ENCODE assay signal across 19 cellular contexts in the genomic region with DNA sequence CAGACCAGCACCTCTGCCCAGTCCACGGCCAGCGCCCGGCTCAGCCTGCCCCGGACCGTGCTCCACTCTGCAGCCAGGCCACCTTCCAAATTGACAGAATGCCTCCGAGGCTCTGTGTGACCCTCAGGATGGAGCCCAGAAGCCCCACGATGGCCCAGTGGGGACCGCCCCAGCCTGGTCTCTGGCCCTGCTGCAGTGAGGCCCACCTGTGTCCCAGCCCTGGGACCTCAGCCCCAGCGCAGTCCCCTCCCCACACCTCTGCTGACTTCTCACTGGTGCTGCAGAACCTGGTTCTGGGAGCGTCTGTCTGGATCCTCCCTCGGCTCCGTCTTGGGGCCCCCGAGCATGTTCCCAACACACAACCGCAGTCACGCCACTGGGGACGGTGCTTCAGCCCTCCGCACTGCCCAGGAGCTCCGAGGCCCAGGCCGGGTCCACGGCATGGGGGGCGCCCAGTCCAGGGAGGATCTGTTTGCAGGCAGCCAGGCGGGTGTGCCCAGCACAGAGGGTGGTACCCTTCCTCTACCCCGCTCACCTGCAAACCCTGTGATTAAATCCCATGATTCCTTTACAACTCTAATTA.
"Had no signal": no experiment of that assay in that cellular context is flagged by ENCODE, and none has a peak within 500 bp of the region (broad histone marks: within the 10 kb centered on the region; RNA-seq: fewer than 3 reads in every experiment).

No MANE protein-coding gene starts in this region.

- H3K4me1 ChIP-seq: parathyroid adenoma had no signal

- H3K9me3 ChIP-seq: esophagus squamous epithelium, gastrocnemius medialis, thoracic aorta had no signal

- H3K27ac ChIP-seq: coronary artery, esophagus squamous epithelium, gastrocnemius medialis, parathyroid adenoma, thoracic aorta had no signal

- H3K36me3 ChIP-seq: esophagus squamous epithelium, gastrocnemius medialis, thoracic aorta had no signal

- DNase-seq: activated CD4-positive, alpha-beta memory T cell treated with anti-CD3 and anti-CD28 coated beads for 36 hours; activated CD4-positive, alpha-beta T cell treated with anti-CD3 and anti-CD28 coated beads for 36 hours; activated naive CD4-positive, alpha-beta T cell treated with anti-CD3 and anti-CD28 coated beads for 36 hours; activated naive CD8-positive, alpha-beta T cell treated with anti-CD3 and anti-CD28 coated beads, Interleukin-2, amount 10 ng/mL, durations not matched to agents 7 days and 5 days; activated T-cell treated with anti-CD3 and anti-CD28 coated beads, Interleukin-2, amount 50 U/mL, for 48 hours; amygdala; cerebellar nuclear complex; endodermal cell; esophagus squamous epithelium; gastrocnemius medialis; hippocampal formation; mesenchymal stem cell; stimulated activated CD4-positive, alpha-beta T cell treated with anti-CD3 and anti-CD28 coated beads, Interleukin-4, amount 100 ng/mL, for 1 hour; stimulated activated naive CD4-positive, alpha-beta T cell treated with Interleukin-2 at 50 U/mL for 16 hours; T-helper 1 cell had no signal

- H3K27me3 ChIP-seq: esophagus squamous epithelium, gastrocnemius medialis had no signal

- H3K4me3 ChIP-seq: coronary artery, esophagus squamous epithelium, gastrocnemius medialis, thoracic aorta had no signal

- ATAC-seq: activated CD4-positive, alpha-beta T cell treated with anti-CD3 and anti-CD28 coated beads for 36 hours; WTC11 had no signal
